Comparison of ENCODE assay signal across 26 cellular contexts in genomic region chr5:80151890-80152289, GRCh38.
DNase-seq lines count a peak whose midpoint lies in the region; ATAC-seq and TF ChIP-seq lines count a peak whose summit lies in the region.
"Had no signal": no experiment of that assay in that cellular context is flagged by ENCODE, and none has a peak within 500 bp of the region (broad histone marks: within the 10 kb centered on the region; RNA-seq: fewer than 3 reads in every experiment).

No MANE protein-coding gene starts in this region.

- ATAC-seq in activated T-cell treated with anti-CD3 and anti-CD28 coated beads, Interleukin-2, amount 50 U/mL, for 72 hours (replicated peaks in 1 of 2): peak in 1 of 2 donors; percentile 38
- no peak for ATAC-seq in central memory CD8-positive, alpha-beta T cell (replicated peaks; ENCODE audit: extremely low read depth, poor library complexity, severe bottlenecking)
- ATAC-seq in GM19324 (IDR thresholded peaks at IDR 0.05; ENCODE audit: low FRiP score, unreplicated experiment): no peak
- ATAC-seq: esophagus mucosa, gastroesophageal sphincter, left colon, Right ventricle myocardium inferior had no signal

- H3K9ac ChIP-seq in OCI-LY1 (ENCODE audit: low read length): no peak overlapping the region; the same call in 1 of the 2 replicates

- H3K9me3 Mint-ChIP-seq in activated T-cell treated with anti-CD3 and anti-CD28 coated beads, Interleukin-2, amount 50 U/mL, for 72 hours: no peaks in the 10 kb centered on the region
- H3K9me3 Mint-ChIP-seq in central memory CD8-positive, alpha-beta T cell: no peaks in the 10 kb centered on the region
- H3K9me3 Mint-ChIP-seq: activated B cell treated with CpG ODN at 0.5 μM for 24 hours, IgD-negative memory B cell had no signal

- H3K9me3 ChIP-seq in OCI-LY1 (ENCODE audit: low read length): no peaks in the 10 kb centered on the region
- H3K9me3 ChIP-seq: Caco-2, gastroesophageal sphincter, neutrophil, transverse colon had no signal

- no peaks in the 10 kb centered on the region for H4K20me1 ChIP-seq in OCI-LY1 (ENCODE audit: insufficient read depth, low read length)

- peaks cover 54% of the 10 kb centered on the region; the same call in 1 of the 2 replicates for H3K36me3 ChIP-seq in OCI-LY1 (ENCODE audit: insufficient read depth, low read length)

- peak overlapping the region in 1 of 2 donors; percentile 45 for H3K4me3 Mint-ChIP-seq in activated T-cell treated with anti-CD3 and anti-CD28 coated beads, Interleukin-2, amount 50 U/mL, for 72 hours
- H3K4me3 Mint-ChIP-seq in central memory CD8-positive, alpha-beta T cell: peak overlapping the region; percentile 19
- H3K4me3 Mint-ChIP-seq: activated B cell treated with CpG ODN at 0.5 μM for 24 hours, IgD-negative memory B cell had no signal

- TF ChIP-seq CTCF in OCI-LY1 (IDR thresholded peaks at IDR 0.05; ENCODE audit: low read length): no peak

- peak overlapping the region; percentile 98 for H3K27ac ChIP-seq in OCI-LY1 (ENCODE audit: low read depth, low read length, poor library complexity, severe bottlenecking)
- peak overlapping the region; percentile 5 for H3K27ac ChIP-seq in substantia nigra (ENCODE audit: low read depth, low read length, poor library complexity, severe bottlenecking)
- H3K27ac ChIP-seq: gastroesophageal sphincter, neutrophil had no signal

- no peaks in the 10 kb centered on the region for H3K27me3 ChIP-seq in OCI-LY1 (ENCODE audit: insufficient read depth, low read length)
- H3K27me3 ChIP-seq: gastroesophageal sphincter, neutrophil, transverse colon had no signal

- no peaks in the 10 kb centered on the region for H3K79me2 ChIP-seq in OCI-LY1 (ENCODE audit: insufficient read depth, low read length)

- H3K36me3 Mint-ChIP-seq in activated T-cell treated with anti-CD3 and anti-CD28 coated beads, Interleukin-2, amount 50 U/mL, for 72 hours (ENCODE audit: insufficient read depth in 2 of 2): peaks cover 7 to 19% of the 10 kb centered on the region in 2 donors
- peaks cover 25% of the 10 kb centered on the region for H3K36me3 Mint-ChIP-seq in central memory CD8-positive, alpha-beta T cell (ENCODE audit: insufficient read depth)

- no peak overlapping the region for H2AFZ ChIP-seq in OCI-LY1 (ENCODE audit: low read length)

- no peaks in the 10 kb centered on the region for H3K27me3 Mint-ChIP-seq in activated T-cell treated with anti-CD3 and anti-CD28 coated beads, Interleukin-2, amount 50 U/mL, for 72 hours (ENCODE audit: low read depth)
- H3K27me3 Mint-ChIP-seq in central memory CD8-positive, alpha-beta T cell: no peaks in the 10 kb centered on the region
- H3K27me3 Mint-ChIP-seq: activated B cell treated with CpG ODN at 0.5 μM for 24 hours, IgD-negative memory B cell had no signal

- DNase-seq in activated T-cell treated with anti-CD3 and anti-CD28 coated beads, Interleukin-2, amount 50 U/mL, for 72 hours: no peak
- no peak for DNase-seq in activated T-cell treated with anti-CD3 and anti-CD28 coated beads, Interleukin-2, amount 50 U/mL, for 1 hour
- no peak for DNase-seq in central memory CD8-positive, alpha-beta T cell (ENCODE audit: low spot score in 2 of 2)
- no peak for DNase-seq in substantia nigra (lab: John Stamatoyannopoulos, UW)
- no peak for DNase-seq in midbrain (lab: John Stamatoyannopoulos, UW)
- no peak for DNase-seq in RPMI8226
- DNase-seq: ACHN; activated B cell treated with CpG ODN at 0.5 μM for 24 hours; activated CD8-positive, alpha-beta memory T cell treated with anti-CD3 and anti-CD28 coated beads, Interleukin-2, amount 50 U/mL, for 4 hours; Caco-2; EL; H7; left colon; MM.1S; NCI-H187 treated with DMSO at 0.1 percent for 48 hours; NCI-H510A; stimulated activated CD4-positive, alpha-beta T cell treated with anti-CD3 and anti-CD28 coated beads, Interleukin-12 subunit alpha, Interleukin-12 subunit beta, amount 100 ng/mL, for 4 hours; T-helper 1 cell; transverse colon had no signal

- H3K27ac Mint-ChIP-seq in activated T-cell treated with anti-CD3 and anti-CD28 coated beads, Interleukin-2, amount 50 U/mL, for 72 hours: peak overlapping the region; percentile 88
- H3K27ac Mint-ChIP-seq in central memory CD8-positive, alpha-beta T cell (ENCODE audit: low read depth): no peak overlapping the region
- H3K27ac Mint-ChIP-seq: activated B cell treated with CpG ODN at 0.5 μM for 24 hours had no signal

- H3K9me2 ChIP-seq in OCI-LY1 (ENCODE audit: low read depth, low read length): no peaks in the 10 kb centered on the region

- peaks cover 57% of the 10 kb centered on the region for H3K4me1 Mint-ChIP-seq in activated T-cell treated with anti-CD3 and anti-CD28 coated beads, Interleukin-2, amount 50 U/mL, for 72 hours (ENCODE audit: low read depth)
- H3K4me1 Mint-ChIP-seq in central memory CD8-positive, alpha-beta T cell: peaks cover 15% of the 10 kb centered on the region

- no peak overlapping the region for H3K4me3 ChIP-seq in OCI-LY1 (ENCODE audit: low read depth, low read length, poor library complexity, severe bottlenecking)
- H3K4me3 ChIP-seq: gastroesophageal sphincter, transverse colon had no signal

- peaks cover 81% of the 10 kb centered on the region for H3K4me1 ChIP-seq in OCI-LY1 (ENCODE audit: insufficient read depth, low read length, severe bottlenecking)
- H3K4me1 ChIP-seq: gastroesophageal sphincter had no signal

- H3F3A ChIP-seq in OCI-LY1 (ENCODE audit: insufficient read depth, low read length): no peaks in the 10 kb centered on the region; the same call in 1 of the 2 replicates

- no peak overlapping the region; the same call in 1 of the 2 replicates for H3K4me2 ChIP-seq in OCI-LY1 (ENCODE audit: low read length)
